Comparison of ENCODE assay signal across 8 cellular contexts in genomic region chr14:99821519-99822165, GRCh38. TPM values are rescaled to one million over a fixed set of nuclear protein-coding genes. Genes with fewer than 3 reads are reported as not detected.
A peak's percentile ranks its signal among the peaks of the same experiment; 100 is the strongest.
DNase-seq lines count a peak whose midpoint lies in the region; ATAC-seq, FAIRE-seq and TF ChIP-seq lines count a peak whose summit lies in the region.

No MANE protein-coding gene starts in this region.

- no peak overlapping the region for H3K4me3 ChIP-seq in Jurkat, Clone E6-1 (ENCODE audit: low read length)
- no peak overlapping the region for H3K4me3 ChIP-seq in keratinocyte (ENCODE audit: control insufficient read depth in 2 of 3, extremely low read depth in 1 of 3, insufficient read depth in 2 of 3, low read depth in 1 of 3, low read length in 3 of 3)
- no peak overlapping the region for H3K4me3 ChIP-seq in prostate gland

- FAIRE-seq in keratinocyte (lab: Jason Lieb, UNC), result peak; percentile 90

- H3K9me3 ChIP-seq in keratinocyte (ENCODE audit: control insufficient read depth, low read depth, low read length) (no peaks in the 10 kb centered on the region), prostate gland (no peaks in the 10 kb centered on the region)

- DNase-seq in CMK (ENCODE audit: low read depth) (peak; percentile 5), SW480 (ENCODE audit: low spot score) (peak; percentile 96), keratinocyte (ENCODE audit: low read depth, low spot score) (peak; percentile 26), NCI-H1048 (lab: John Stamatoyannopoulos, UW) (no peak), prostate gland (ENCODE audit: low spot score) (no peak)
- DNase-seq in Jurkat, Clone E6-1 (ENCODE audit: low read depth, low spot score), result peak; percentile 58

- H3K27ac ChIP-seq in keratinocyte (ENCODE audit: control insufficient read depth, insufficient read depth, low read length) (no peak overlapping the region), prostate gland (no peak overlapping the region)

- no peak for TF ChIP-seq POLR2A in prostate gland (IDR thresholded peaks at IDR 0.05)

- H3K4me2 ChIP-seq in keratinocyte (ENCODE audit: control insufficient read depth, extremely low read depth, insufficient read depth, low read depth, low read length), result no peak overlapping the region

- H3K27me3 ChIP-seq in keratinocyte (ENCODE audit: control insufficient read depth, extremely low read depth, insufficient read depth, low read length) (peaks cover 76% of the 10 kb centered on the region), prostate gland (replicated peaks; ENCODE audit: insufficient read depth) (no peaks in the 10 kb centered on the region)

- no peak overlapping the region for H2AFZ ChIP-seq in keratinocyte (ENCODE audit: control insufficient read depth, low read length)

- TF ChIP-seq CTCF in keratinocyte (optimal IDR thresholded peaks at IDR 0.05 in 1 of 3, IDR thresholded peaks at IDR 0.05 in 1 of 3, conservative IDR thresholded peaks at IDR 0.05 in 1 of 3; ENCODE audit: extremely low read depth in 1 of 3, insufficient read depth in 2 of 3, low read length in 3 of 3) (no peak), prostate gland (IDR thresholded peaks at IDR 0.05) (no peak)

- ATAC-seq in GM19467 (IDR thresholded peaks at IDR 0.05; ENCODE audit: unreplicated experiment) (no peak), GM19397 (IDR thresholded peaks at IDR 0.05; ENCODE audit: unreplicated experiment) (no peak)

- H3K79me2 ChIP-seq in keratinocyte (ENCODE audit: control insufficient read depth, insufficient read depth, low read length), result no peaks in the 10 kb centered on the region

- no peaks in the 10 kb centered on the region for H3K36me3 ChIP-seq in keratinocyte (ENCODE audit: control insufficient read depth in 2 of 2, extremely low read depth in 1 of 2, insufficient read depth in 2 of 2, low read length in 2 of 2)
- H3K36me3 ChIP-seq in prostate gland, result no peaks in the 10 kb centered on the region

- H3K9me1 ChIP-seq in keratinocyte (ENCODE audit: control insufficient read depth, extremely low read depth, insufficient read depth, low read length), result no peaks in the 10 kb centered on the region

- dilution Hi-C loops in keratinocyte (cut with MboI; ENCODE audit: extremely low pct_ligation_motif_present, low sequenced_read_pairs), result no loop called here

- H3K9ac ChIP-seq in keratinocyte (ENCODE audit: control insufficient read depth, extremely low read depth, insufficient read depth, low read length), result no peak overlapping the region

- 25% methylated on average over 7 of the region's 7 CpGs for WGBS in prostate gland

- peaks cover 6% of the 10 kb centered on the region for H4K20me1 ChIP-seq in keratinocyte (ENCODE audit: control insufficient read depth, extremely low read depth, insufficient read depth, low read length)

- no peaks in the 10 kb centered on the region for H3K4me1 ChIP-seq in keratinocyte (ENCODE audit: control insufficient read depth, extremely low read depth, insufficient read depth, low read length)
- peaks cover 4% of the 10 kb centered on the region for H3K4me1 ChIP-seq in prostate gland (replicated peaks)

- intact Hi-C loops in prostate gland (cut with DNase I), result no loop called here

RNA-seq across cellular contexts. Expression of gene EML1, which starts 28.4 kb away (rescaled TPM):
- polyA plus RNA-seq in Jurkat, Clone E6-1 (2012; ENCODE audit: insufficient read depth, insufficient read length), result 3.1 TPM
- polyA plus RNA-seq in keratinocyte, result 0.84 to 1.8 TPM (median 0.85 TPM) in 3 replicates
- polyA plus RNA-seq in keratinocyte (2011; ENCODE audit: low read depth), result 4.1 TPM
- 1.1 and 2.1 TPM in 2 replicates for polyA plus RNA-seq in keratinocyte (2011; cell fraction: cytosol; rRNA removed)
- 2.3 and 3.0 TPM in 2 replicates for polyA plus RNA-seq in keratinocyte (2011; cell fraction: nucleus; rRNA removed)
- 0.76 and 3.4 TPM in 2 replicates for polyA plus RNA-seq in keratinocyte (2012; ENCODE audit: low replicate concordance)
- 5.0 to 10.3 TPM (median 9.8 TPM) in 3 replicates for polyA minus RNA-seq in keratinocyte
- polyA minus RNA-seq in keratinocyte (2011; cell fraction: cytosol; rRNA and poly(A)+ RNA removed), result 2.1 TPM
- 1.7 and 1.9 TPM in 2 replicates for polyA minus RNA-seq in keratinocyte (2011; cell fraction: nucleus; rRNA and poly(A)+ RNA removed)
- 10 to 100 TPM in 1 of 2 donors, 1 to 10 TPM in 1; 7.0 to 31.8 TPM for total RNA-seq in prostate gland

Comparison
In these comparisons a context has a peak if more than half of its experiments do, and no peak if none do; other contexts are left out.
1. DNase-seq: peak in CMK (single experiment), Jurkat, Clone E6-1 (single experiment), SW480 (single experiment) and keratinocyte (single experiment); none in NCI-H1048 (single experiment) and prostate gland (single experiment).